7 cellular contexts compared by ENCODE assay signal in the genomic region with DNA sequence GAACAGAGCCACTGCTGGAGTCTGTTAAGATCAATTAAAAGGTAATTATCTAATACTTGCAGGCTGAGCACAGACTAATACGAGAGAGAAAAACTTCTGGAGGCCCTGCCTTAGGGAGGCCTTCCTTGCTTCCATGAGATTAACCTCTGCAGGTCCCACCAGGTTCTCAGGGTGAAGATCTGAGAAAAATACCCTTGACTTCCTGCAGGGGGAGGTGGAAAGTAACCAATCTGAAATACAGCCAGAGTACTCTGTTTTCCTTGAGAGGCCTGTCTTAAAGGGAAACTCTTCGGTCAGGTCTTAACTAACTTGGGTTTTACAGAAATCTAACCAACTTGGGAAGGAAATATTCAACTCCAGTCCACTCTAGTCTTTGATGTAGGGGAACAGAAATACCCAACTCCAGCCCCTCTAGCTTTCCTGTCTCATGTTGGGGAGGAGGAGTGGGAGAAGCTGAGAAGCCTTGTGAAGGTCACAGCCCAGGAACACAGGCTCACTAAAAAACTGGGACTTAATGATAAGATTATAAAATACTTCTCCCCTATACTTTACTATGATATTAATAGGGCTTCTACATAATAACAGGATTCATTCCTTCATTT.
DNase-seq lines count a peak whose midpoint lies in the region; ATAC-seq, FAIRE-seq and TF ChIP-seq lines count a peak whose summit lies in the region.

No MANE protein-coding gene starts in this region.

- H2AFZ ChIP-seq in PC-3 (ENCODE audit: low read length) = no peak overlapping the region

- H3K27ac ChIP-seq in PC-3 (ENCODE audit: low read length) = no peak overlapping the region
- H3K27ac ChIP-seq in prostate gland = no peak overlapping the region

- no TSS peak for BruUV-seq in PC-3 (replicated peaks; lab: Mats Ljungman, UMichigan)

- POLR2A ChIA-PET in PC-3 (lab: Charles Lee; ENCODE audit: unreplicated experiment) = no interaction called here

- H3K4me1 ChIP-seq in PC-3 (ENCODE audit: insufficient read depth, low read length) (peaks cover 4% of the 10 kb centered on the region; the same call in 1 of the 2 replicates), prostate gland (replicated peaks) (no peaks in the 10 kb centered on the region)

- H3K4me2 ChIP-seq in PC-3 (ENCODE audit: low read length) = no peak overlapping the region

- 68% methylated on average over 2 of the region's 2 CpGs for WGBS in prostate gland

- CTCF ChIA-PET in PC-3 (lab: Charles Lee) = interaction anchor here (0.6 kb wide), 1 partner anchor 321 kb away, joined by 3 read pairs; no protein-coding TSS in a partner anchor

- ATAC-seq in HG03103 (IDR thresholded peaks at IDR 0.05; ENCODE audit: low read depth, unreplicated experiment) (peak; percentile 90), PC-3 (peak; percentile 56; the same call in 1 of the 2 replicates)

- H3K36me3 ChIP-seq in PC-3 (ENCODE audit: low read depth, low read length) (no peaks in the 10 kb centered on the region), prostate gland (no peaks in the 10 kb centered on the region)

- no peaks in the 10 kb centered on the region for H3K9me2 ChIP-seq in PC-3 (replicated peaks; ENCODE audit: low read length)

- H3F3A ChIP-seq in PC-3 (ENCODE audit: low read length, unreplicated experiment) = no peaks in the 10 kb centered on the region

- H3K4me3 ChIP-seq in PC-3 (ENCODE audit: low read length) = no peak overlapping the region
- H3K4me3 ChIP-seq in epithelial cell of proximal tubule (ENCODE audit: low read depth, low read length) = no peak overlapping the region
- no peak overlapping the region for H3K4me3 ChIP-seq in prostate gland

- no peaks in the 10 kb centered on the region for H3K27me3 ChIP-seq in PC-3 (ENCODE audit: low read length)
- H3K27me3 ChIP-seq in prostate gland (replicated peaks; ENCODE audit: insufficient read depth) = no peaks in the 10 kb centered on the region

- no peaks in the 10 kb centered on the region for H4K20me1 ChIP-seq in PC-3 (ENCODE audit: low read length)

- no peak overlapping the region for H3K9ac ChIP-seq in PC-3 (ENCODE audit: low read length)

- no peak for TF ChIP-seq POLR2A in prostate gland (IDR thresholded peaks at IDR 0.05)

- H3K79me2 ChIP-seq in PC-3 (ENCODE audit: low read length) = no peaks in the 10 kb centered on the region

- DNase-seq in EL (peak; percentile 54), GM19239 (ENCODE audit: insufficient read length, low spot score) (no peak), PC-3 (peak; percentile 45), epithelial cell of proximal tubule (ENCODE audit: low read depth) (peak; percentile 27), prostate gland (ENCODE audit: low spot score) (no peak), NCI-H1105 (lab: John Stamatoyannopoulos, UW) (no peak)

- no peaks in the 10 kb centered on the region for H3K9me3 ChIP-seq in PC-3 (ENCODE audit: low read length)
- no peaks in the 10 kb centered on the region for H3K9me3 ChIP-seq in prostate gland

- intact Hi-C loops in PC-3 (cut with micrococcal nuclease) (no loop called here), prostate gland (cut with DNase I) (no loop called here)

- TF ChIP-seq CTCF in PC-3 (conservative IDR thresholded peaks at IDR 0.05; ENCODE audit: low read depth, low read length) = peak; percentile 62
- TF ChIP-seq CTCF in epithelial cell of proximal tubule (conservative IDR thresholded peaks at IDR 0.05; ENCODE audit: low read depth, low read length) = peak; percentile 84
- peak; percentile 29 to 54 (median 46) for TF ChIP-seq CTCF in prostate gland (IDR thresholded peaks at IDR 0.05)

- FAIRE-seq in GM19239 (lab: Jason Lieb, UNC) = peak; percentile 79

Comparison
In these comparisons a context has a peak if more than half of its experiments do, and no peak if none do; other contexts are left out.
1. DNase-seq: peak in EL (single experiment), PC-3 (single experiment) and epithelial cell of proximal tubule (single experiment); none in GM19239 (single experiment), prostate gland (single experiment) and NCI-H1105 (single experiment).
2. Peak in every context shown above with its lines, with median percentiles within 50 percentile points of each other: CTCF ChIP-seq.